1 cellular context compared by ENCODE assay signal in genomic region chr1:153991151-153991472, GRCh38.
A peak's percentile ranks its signal among the peaks of the same experiment; 100 is the strongest.
TF ChIP-seq lines count a peak whose summit lies in the region.

No MANE protein-coding gene starts in this region.

TF ChIP-seq in K562, 482 proteins besides CTCF, POLR2A, EP300 and RAD21 (continues in another document):
- TF ChIP-seq ZNF696 (CRISPR knock-in tag; conservative IDR thresholded peaks at IDR 0.05) (no peak), ZNF79 (CRISPR knock-in tag; IDR thresholded peaks at IDR 0.05; ENCODE audit: low read depth) (no peak), CHD1 (IDR thresholded peaks at IDR 0.05; ENCODE audit: low read length) (peak; percentile 97), ZNF140 (CRISPR knock-in tag; IDR thresholded peaks at IDR 0.05) (no peak), SNRNP70 (optimal IDR thresholded peaks at IDR 0.05; ENCODE audit: low read depth, low read length) (no peak), ZNF280B (CRISPR knock-in tag; IDR thresholded peaks at IDR 0.05) (no peak), ZNF695 (CRISPR knock-in tag; IDR thresholded peaks at IDR 0.05) (no peak), ZNF217 (CRISPR knock-in tag; IDR thresholded peaks at IDR 0.05) (no peak), RBM25 (IDR thresholded peaks at IDR 0.05; ENCODE audit: low read depth, low read length, severe bottlenecking) (no peak), JUNB (CRISPR knock-in tag; conservative IDR thresholded peaks at IDR 0.05) (no peak), NKRF (IDR thresholded peaks at IDR 0.05; ENCODE audit: borderline replicate concordance) (0 out of 2 replicates have a peak, but pooled peaks have one; percentile 14), ZNF431 (CRISPR knock-in tag; IDR thresholded peaks at IDR 0.05) (no peak), HOXB6 (CRISPR knock-in tag; IDR thresholded peaks at IDR 0.05; ENCODE audit: borderline replicate concordance) (no peak), ZBTB1 (CRISPR knock-in tag; IDR thresholded peaks at IDR 0.05; ENCODE audit: borderline replicate concordance, low read depth) (no peak), SIN3A (IDR thresholded peaks at IDR 0.05; ENCODE audit: borderline replicate concordance in 2 of 2, control insufficient read depth in 1 of 2, low read depth in 2 of 2, low read length in 2 of 2) (no peak), SRF (CRISPR knock-in tag; IDR thresholded peaks at IDR 0.05) (no peak), SMAD3 (CRISPR knock-in tag; conservative IDR thresholded peaks at IDR 0.05) (no peak), BACH1 (tag; IDR thresholded peaks at IDR 0.05) (no peak), ZNF407 (IDR thresholded peaks at IDR 0.05; ENCODE audit: low read depth) (0 out of 2 replicates have a peak, but pooled peaks have one; percentile 23), THRAP3 (IDR thresholded peaks at IDR 0.05; ENCODE audit: borderline replicate concordance) (0 out of 2 replicates have a peak, but pooled peaks have one; percentile 3), C11orf30 (IDR thresholded peaks at IDR 0.05; ENCODE audit: low read depth) (no peak), NFATC3 (IDR thresholded peaks at IDR 0.05) (no peak), RNF219 (CRISPR knock-in tag; IDR thresholded peaks at IDR 0.05) (no peak), MTF1 (CRISPR knock-in tag; IDR thresholded peaks at IDR 0.05; ENCODE audit: borderline replicate concordance) (no peak), XRCC4 (IDR thresholded peaks at IDR 0.05; ENCODE audit: extremely low read depth, insufficient read depth, insufficient read length) (no peak), SMARCB1 (IDR thresholded peaks at IDR 0.05; ENCODE audit: insufficient read length, low read depth) (no peak), NCOA4 (IDR thresholded peaks at IDR 0.05; ENCODE audit: partially characterized antibody) (no peak), MNT (conservative IDR thresholded peaks at IDR 0.05) (no peak), ZBTB43 (CRISPR knock-in tag; IDR thresholded peaks at IDR 0.05) (no peak), RBBP5 (IDR thresholded peaks at IDR 0.05; ENCODE audit: borderline replicate concordance, insufficient read depth, low read length, poor library complexity, severe bottlenecking) (no peak), TGIF2 (CRISPR knock-in tag; IDR thresholded peaks at IDR 0.05) (peak; percentile 73; the same call in 1 of the 2 replicates), TCF15 (CRISPR knock-in tag; IDR thresholded peaks at IDR 0.05) (no peak), CLOCK (CRISPR knock-in tag; IDR thresholded peaks at IDR 0.05; ENCODE audit: borderline replicate concordance) (no peak), KHSRP (IDR thresholded peaks at IDR 0.05) (0 out of 2 replicates have a peak, but pooled peaks have one; percentile 31), THRA (IDR thresholded peaks at IDR 0.05) (no peak), NR1H2 (CRISPR knock-in tag; IDR thresholded peaks at IDR 0.05) (no peak; the same call in 1 of the 2 replicates), MYBL2 (IDR thresholded peaks at IDR 0.05; ENCODE audit: low read depth) (no peak), MYBL2 (CRISPR knock-in tag; IDR thresholded peaks at IDR 0.05; ENCODE audit: borderline replicate concordance) (no peak), TBP (optimal IDR thresholded peaks at IDR 0.05; ENCODE audit: low read depth, low read length) (no peak), SIRT6 (IDR thresholded peaks at IDR 0.05; ENCODE audit: low read depth, low read length) (no peak)
